ENCODE assay signal across 16 cellular contexts in the genomic region with DNA sequence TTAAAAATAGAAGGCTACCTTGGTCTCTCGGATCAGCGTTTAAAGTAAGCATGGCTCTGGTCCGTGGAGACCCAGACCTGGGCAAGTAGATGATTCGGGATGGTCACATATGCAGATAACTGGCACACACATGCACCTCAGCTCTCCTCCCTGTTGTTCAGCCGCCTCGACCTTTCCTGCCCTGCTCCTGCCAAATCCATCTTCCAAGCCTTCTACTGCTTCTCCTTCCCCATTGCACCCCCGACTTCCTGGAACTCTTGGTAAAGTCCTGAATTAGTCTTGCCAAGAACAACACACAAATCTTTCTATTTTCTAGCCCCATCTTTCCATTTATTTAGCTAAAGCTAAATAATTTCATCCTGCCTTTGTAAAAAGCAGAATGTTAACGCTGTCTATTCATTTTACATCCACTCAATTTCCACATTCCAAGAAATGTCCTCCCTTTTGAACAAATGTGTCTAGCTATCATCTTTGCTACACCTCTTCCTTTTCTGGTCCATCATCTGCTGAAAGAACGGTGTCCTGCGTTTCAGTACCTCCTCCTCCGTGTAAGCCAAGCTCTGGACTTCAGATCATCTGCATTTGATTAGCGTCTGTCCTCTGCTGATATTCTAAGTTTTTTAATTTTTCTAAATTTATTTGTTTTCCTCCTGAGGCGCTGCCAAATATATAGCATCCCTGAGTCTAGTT.
A peak's percentile ranks its signal among the peaks of the same experiment; 100 is the strongest.
DNase-seq lines count a peak whose midpoint lies in the region; TF ChIP-seq lines count a peak whose summit lies in the region.
"Had no signal": no experiment of that assay in that cellular context is flagged by ENCODE, and none has a peak within 500 bp of the region (broad histone marks: within the 10 kb centered on the region; RNA-seq: fewer than 3 reads in every experiment).

No MANE protein-coding gene starts in this region.

- peaks cover 4% of the 10 kb centered on the region for H3F3A ChIP-seq in neural progenitor cell (ENCODE audit: low read depth)

- H3K9ac ChIP-seq in neural progenitor cell, result no peak overlapping the region
- H3K9ac ChIP-seq: GM23248 had no signal

- H3K27me3 ChIP-seq in BE2C (no peaks in the 10 kb centered on the region), neural progenitor cell (no peaks in the 10 kb centered on the region)

- no peak overlapping the region for H3K4me3 ChIP-seq in HEK293 (ENCODE audit: low read depth, low read length)
- H3K4me3 ChIP-seq in BE2C (ENCODE audit: low read depth, low read length), result no peak overlapping the region
- H3K4me3 ChIP-seq in neural progenitor cell, result no peak overlapping the region
- H3K4me3 ChIP-seq: GM23248, K562 had no signal

- H3K4me2 ChIP-seq in neural progenitor cell, result no peak overlapping the region

- POLR2A ChIA-PET in HEK293 (lab: Yijun Ruan, JAX), result no interaction called here

- no peak overlapping the region for H3K4me3 Mint-ChIP-seq in neural progenitor cell
- H3K4me3 Mint-ChIP-seq: CD4-positive, alpha-beta T cell had no signal

- H3K27ac ChIP-seq in HEK293 (ENCODE audit: extremely low read depth, low read depth, low read length) (no peak overlapping the region), neural progenitor cell (no peak overlapping the region)
- H3K27ac ChIP-seq: C4-2B, GM23248 had no signal

- H3K36me3 ChIP-seq in HEK293 (ENCODE audit: control insufficient read depth in 2 of 2, insufficient read depth in 1 of 2, low read length in 2 of 2), result no peaks in the 10 kb centered on the region
- no peaks in the 10 kb centered on the region for H3K36me3 ChIP-seq in BE2C
- no peaks in the 10 kb centered on the region for H3K36me3 ChIP-seq in neural progenitor cell

- H2AFZ ChIP-seq in neural progenitor cell (replicated peaks), result no peak overlapping the region
- H2AFZ ChIP-seq: GM23248 had no signal

- H3K27me3 Mint-ChIP-seq in neural progenitor cell (ENCODE audit: insufficient read depth, low read depth), result peaks cover 2% of the 10 kb centered on the region

- TF ChIP-seq CTCF in HEK293 (tag by site-specific recombination; IDR thresholded peaks at IDR 0.05) (no peak), BE2C (IDR thresholded peaks at IDR 0.05; ENCODE audit: low read depth, low read length) (no peak), neural progenitor cell (IDR thresholded peaks at IDR 0.05) (no peak)

- no peaks in the 10 kb centered on the region for H3K79me2 ChIP-seq in neural progenitor cell (ENCODE audit: low read depth)

- DNase-seq in cerebellar cortex (ENCODE audit: low spot score), result peak; percentile 77
- DNase-seq in islet precursor cell, result peak; percentile 35
- DNase-seq in BE2C, result no peak
- DNase-seq in neural progenitor cell (ENCODE audit: low spot score), result no peak
- no peak for DNase-seq in epidermal melanocyte (ENCODE audit: insufficient read length, low spot score)
- DNase-seq in cerebellar nuclear complex (lab: John Stamatoyannopoulos, UW), result no peak
- DNase-seq: ACHN; Caco-2; CD4-positive, alpha-beta T cell; GDM1; GM23248; H7; IMR-90 had no signal

- H3K36me3 Mint-ChIP-seq in neural progenitor cell, result peaks cover 39% of the 10 kb centered on the region

- CTCF ChIA-PET in HEK293 (lab: Yijun Ruan, JAX), result no interaction called here

- peaks cover 7% of the 10 kb centered on the region for H3K9me3 Mint-ChIP-seq in neural progenitor cell
- H3K9me3 Mint-ChIP-seq: CD4-positive, alpha-beta T cell had no signal

- no peaks in the 10 kb centered on the region for H3K4me1 ChIP-seq in HEK293 (ENCODE audit: control insufficient read depth, insufficient read depth, low read length)
- H3K4me1 ChIP-seq in BE2C, result no peaks in the 10 kb centered on the region
- peaks cover 9% of the 10 kb centered on the region for H3K4me1 ChIP-seq in neural progenitor cell
- H3K4me1 ChIP-seq: Caco-2 had no signal

- peaks cover 39% of the 10 kb centered on the region for H3K4me1 Mint-ChIP-seq in neural progenitor cell

- no peak overlapping the region for H3K27ac Mint-ChIP-seq in neural progenitor cell
- H3K27ac Mint-ChIP-seq: CD4-positive, alpha-beta T cell had no signal

- H3K9me3 ChIP-seq in HEK293 (ENCODE audit: control insufficient read depth, insufficient read depth, low read depth, low read length), result no peaks in the 10 kb centered on the region
- no peaks in the 10 kb centered on the region for H3K9me3 ChIP-seq in BE2C
- no peaks in the 10 kb centered on the region for H3K9me3 ChIP-seq in neural progenitor cell (ENCODE audit: low read depth)
- H3K9me3 ChIP-seq: Caco-2 had no signal

- no peaks in the 10 kb centered on the region for H4K20me1 ChIP-seq in neural progenitor cell (ENCODE audit: low read depth)

TF ChIP-seq in HEK293, 187 proteins besides CTCF, POLR2A, EP300 and RAD21:
- TF ChIP-seq ZBTB48 (tag by site-specific recombination; IDR thresholded peaks at IDR 0.05), result no peak
- 0 out of 2 replicates have a peak, but pooled peaks have one; percentile 16 for TF ChIP-seq ZBTB17 (tag by site-specific recombination; IDR thresholded peaks at IDR 0.05)
- no peak for TF ChIP-seq ZNF621 (tag by site-specific recombination; IDR thresholded peaks at IDR 0.05)
- TF ChIP-seq, protein P1, sequence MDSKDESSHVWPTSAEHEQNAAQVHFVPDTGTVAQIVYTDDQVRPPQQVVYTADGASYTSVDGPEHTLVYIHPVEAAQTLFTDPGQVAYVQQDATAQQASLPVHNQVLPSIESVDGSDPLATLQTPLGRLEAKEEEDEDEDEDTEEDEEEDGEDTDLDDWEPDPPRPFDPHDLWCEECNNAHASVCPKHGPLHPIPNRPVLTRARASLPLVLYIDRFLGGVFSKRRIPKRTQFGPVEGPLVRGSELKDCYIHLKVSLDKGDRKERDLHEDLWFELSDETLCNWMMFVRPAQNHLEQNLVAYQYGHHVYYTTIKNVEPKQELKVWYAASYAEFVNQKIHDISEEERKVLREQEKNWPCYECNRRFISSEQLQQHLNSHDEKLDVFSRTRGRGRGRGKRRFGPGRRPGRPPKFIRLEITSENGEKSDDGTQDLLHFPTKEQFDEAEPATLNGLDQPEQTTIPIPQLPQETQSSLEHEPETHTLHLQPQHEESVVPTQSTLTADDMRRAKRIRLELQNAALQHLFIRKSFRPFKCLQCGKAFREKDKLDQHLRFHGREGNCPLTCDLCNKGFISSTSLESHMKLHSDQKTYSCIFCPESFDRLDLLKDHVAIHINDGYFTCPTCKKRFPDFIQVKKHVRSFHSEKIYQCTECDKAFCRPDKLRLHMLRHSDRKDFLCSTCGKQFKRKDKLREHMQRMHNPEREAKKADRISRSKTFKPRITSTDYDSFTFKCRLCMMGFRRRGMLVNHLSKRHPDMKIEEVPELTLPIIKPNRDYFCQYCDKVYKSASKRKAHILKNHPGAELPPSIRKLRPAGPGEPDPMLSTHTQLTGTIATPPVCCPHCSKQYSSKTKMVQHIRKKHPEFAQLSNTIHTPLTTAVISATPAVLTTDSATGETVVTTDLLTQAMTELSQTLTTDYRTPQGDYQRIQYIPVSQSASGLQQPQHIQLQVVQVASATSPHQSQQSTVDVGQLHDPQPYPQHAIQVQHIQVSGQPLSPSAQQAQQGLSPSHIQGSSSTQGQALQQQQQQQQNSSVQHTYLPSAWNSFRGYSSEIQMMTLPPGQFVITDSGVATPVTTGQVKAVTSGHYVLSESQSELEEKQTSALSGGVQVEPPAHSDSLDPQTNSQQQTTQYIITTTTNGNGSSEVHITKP (tag by site-specific recombination; IDR thresholded peaks at IDR 0.05), result peak; percentile 63
- TF ChIP-seq ZNF521 (tag by site-specific recombination; IDR thresholded peaks at IDR 0.05), result no peak

Comparison
In these comparisons a context has a peak if more than half of its experiments do, and no peak if none do; other contexts are left out.
1. DNase-seq: peak in cerebellar cortex (single experiment) and islet precursor cell (single experiment); none in BE2C (single experiment), neural progenitor cell (single experiment), epidermal melanocyte (single experiment) and cerebellar nuclear complex (0 of 2).